ENCODE assay signal across 1 cellular context in genomic region chr14:74881425-74882102, GRCh38.
TF ChIP-seq lines count a peak whose summit lies in the region.

DLST (plus strand) TSS chr14:74881916; CDS start chr14:74881954, 38 bp downstream.

TF ChIP-seq in HepG2, 621 proteins besides CTCF, POLR2A, EP300 and RAD21 (continued from another document and continues in another):
- TF ChIP-seq ZFX (CRISPR knock-in tag; IDR thresholded peaks at IDR 0.05; ENCODE audit: low read depth): peak; percentile 95
- peak; percentile 76; the same call in 1 of the 2 replicates for TF ChIP-seq TBX2 (CRISPR knock-in tag; IDR thresholded peaks at IDR 0.05; ENCODE audit: borderline replicate concordance)
- peak; percentile 48; the same call in 1 of the 2 replicates for TF ChIP-seq FOXO1 (CRISPR knock-in tag; IDR thresholded peaks at IDR 0.05)
- no peak for TF ChIP-seq HOXD1 (CRISPR knock-in tag; IDR thresholded peaks at IDR 0.05)
- TF ChIP-seq ZHX2 (IDR thresholded peaks at IDR 0.05; ENCODE audit: low read depth): no peak
- TF ChIP-seq ZHX2 (CRISPR knock-in tag; IDR thresholded peaks at IDR 0.05; ENCODE audit: borderline replicate concordance): no peak
- TF ChIP-seq ZEB1 (IDR thresholded peaks at IDR 0.05; ENCODE audit: insufficient replicate concordance, low read depth): peak; percentile 27
- no peak for TF ChIP-seq PRDM15 (CRISPR knock-in tag; IDR thresholded peaks at IDR 0.05)
- peak; percentile 76; the same call in 1 of the 2 replicates for TF ChIP-seq MYNN (CRISPR knock-in tag; IDR thresholded peaks at IDR 0.05; ENCODE audit: low read depth)
- TF ChIP-seq ERF (CRISPR knock-in tag; IDR thresholded peaks at IDR 0.05): peak; percentile 80
- TF ChIP-seq ZNF317 (CRISPR knock-in tag; IDR thresholded peaks at IDR 0.05): no peak
- TF ChIP-seq JARID2 (CRISPR knock-in tag; IDR thresholded peaks at IDR 0.05; ENCODE audit: insufficient replicate concordance): peak; percentile 43
- TF ChIP-seq ZNF891 (CRISPR knock-in tag; IDR thresholded peaks at IDR 0.05): no peak
- no peak for TF ChIP-seq HNRNPH1 (optimal IDR thresholded peaks at IDR 0.05; ENCODE audit: low read depth, low read length)
- TF ChIP-seq ARNT2 (CRISPR knock-in tag; IDR thresholded peaks at IDR 0.05; ENCODE audit: low read depth): peak; percentile 76; the same call in 1 of the 2 replicates
- no peak for TF ChIP-seq ZBTB21 (CRISPR knock-in tag; IDR thresholded peaks at IDR 0.05)
- no peak for TF ChIP-seq RBM22 (optimal IDR thresholded peaks at IDR 0.05; ENCODE audit: low read length)
- TF ChIP-seq TCF7 (IDR thresholded peaks at IDR 0.05; ENCODE audit: low read depth): no peak
- no peak for TF ChIP-seq ZNF33A (CRISPR knock-in tag; IDR thresholded peaks at IDR 0.05; ENCODE audit: borderline replicate concordance)
- peak; percentile 48; the same call in 1 of the 2 replicates for TF ChIP-seq EEA1 (CRISPR knock-in tag; IDR thresholded peaks at IDR 0.05; ENCODE audit: borderline replicate concordance)
- TF ChIP-seq SMAD9 (CRISPR knock-in tag; IDR thresholded peaks at IDR 0.05): no peak
- peak; percentile 51 for TF ChIP-seq FOXA3 (CRISPR knock-in tag; IDR thresholded peaks at IDR 0.05)
- no peak for TF ChIP-seq POLR2AphosphoS2 (IDR thresholded peaks at IDR 0.05; ENCODE audit: low read depth, low read length)
- TF ChIP-seq, protein P1, sequence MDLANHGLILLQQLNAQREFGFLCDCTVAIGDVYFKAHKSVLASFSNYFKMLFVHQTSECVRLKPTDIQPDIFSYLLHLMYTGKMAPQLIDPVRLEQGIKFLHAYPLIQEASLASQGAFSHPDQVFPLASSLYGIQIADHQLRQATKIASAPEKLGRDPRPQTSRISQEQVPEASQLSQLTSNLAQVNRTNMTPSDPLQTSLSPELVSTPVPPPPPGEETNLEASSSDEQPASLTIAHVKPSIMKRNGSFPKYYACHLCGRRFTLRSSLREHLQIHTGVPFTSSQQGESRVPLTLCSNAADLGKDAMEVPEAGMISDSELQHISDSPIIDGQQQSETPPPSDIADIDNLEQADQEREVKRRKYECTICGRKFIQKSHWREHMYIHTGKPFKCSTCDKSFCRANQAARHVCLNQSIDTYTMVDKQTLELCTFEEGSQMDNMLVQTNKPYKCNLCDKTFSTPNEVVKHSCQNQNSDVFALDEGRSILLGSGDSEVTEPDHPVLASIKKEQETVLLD (CRISPR knock-in tag; IDR thresholded peaks at IDR 0.05; ENCODE audit: low read depth): peak; percentile 65
- TF ChIP-seq ZNF670 (CRISPR knock-in tag; IDR thresholded peaks at IDR 0.05; ENCODE audit: borderline replicate concordance): no peak; the same call in 1 of the 2 replicates
- TF ChIP-seq NCOA5 (CRISPR knock-in tag; IDR thresholded peaks at IDR 0.05): no peak
- peak; percentile 83 for TF ChIP-seq POLR2G (IDR thresholded peaks at IDR 0.05; ENCODE audit: low read depth, low read length)
- peak; percentile 64; the same call in 1 of the 2 replicates for TF ChIP-seq NR2C2 (CRISPR knock-in tag; IDR thresholded peaks at IDR 0.05; ENCODE audit: borderline replicate concordance)
- TF ChIP-seq, protein P2, sequence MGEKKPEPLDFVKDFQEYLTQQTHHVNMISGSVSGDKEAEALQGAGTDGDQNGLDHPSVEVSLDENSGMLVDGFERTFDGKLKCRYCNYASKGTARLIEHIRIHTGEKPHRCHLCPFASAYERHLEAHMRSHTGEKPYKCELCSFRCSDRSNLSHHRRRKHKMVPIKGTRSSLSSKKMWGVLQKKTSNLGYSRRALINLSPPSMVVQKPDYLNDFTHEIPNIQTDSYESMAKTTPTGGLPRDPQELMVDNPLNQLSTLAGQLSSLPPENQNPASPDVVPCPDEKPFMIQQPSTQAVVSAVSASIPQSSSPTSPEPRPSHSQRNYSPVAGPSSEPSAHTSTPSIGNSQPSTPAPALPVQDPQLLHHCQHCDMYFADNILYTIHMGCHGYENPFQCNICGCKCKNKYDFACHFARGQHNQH (CRISPR knock-in tag; IDR thresholded peaks at IDR 0.05): peak; percentile 81
- peak; percentile 96 for TF ChIP-seq RBFOX2 (IDR thresholded peaks at IDR 0.05; ENCODE audit: low read depth, low read length)
- TF ChIP-seq RXRB (CRISPR knock-in tag; IDR thresholded peaks at IDR 0.05; ENCODE audit: borderline replicate concordance): peak; percentile 67; the same call in 1 of the 2 replicates
- TF ChIP-seq MAF1 (CRISPR knock-in tag; IDR thresholded peaks at IDR 0.05; ENCODE audit: borderline replicate concordance): no peak; the same call in 1 of the 2 replicates
- no peak for TF ChIP-seq FOXP1 (IDR thresholded peaks at IDR 0.05)
- no peak for TF ChIP-seq FOXP1 (CRISPR knock-in tag; IDR thresholded peaks at IDR 0.05)
- TF ChIP-seq STAT5B (CRISPR knock-in tag; IDR thresholded peaks at IDR 0.05): no peak
- TF ChIP-seq ZNF280B (CRISPR knock-in tag; IDR thresholded peaks at IDR 0.05; ENCODE audit: borderline replicate concordance): peak; percentile 69
- peak; percentile 82; the same call in 1 of the 2 replicates for TF ChIP-seq NRL (CRISPR knock-in tag; IDR thresholded peaks at IDR 0.05; ENCODE audit: borderline replicate concordance)
- no peak for TF ChIP-seq ZNF503 (CRISPR knock-in tag; IDR thresholded peaks at IDR 0.05)
- TF ChIP-seq SNRNP70 (IDR thresholded peaks at IDR 0.05; ENCODE audit: low read depth, low read length): no peak
- TF ChIP-seq ZNF883 (CRISPR knock-in tag; IDR thresholded peaks at IDR 0.05; ENCODE audit: not compliant biosample characterization): no peak
- TF ChIP-seq PPARG (CRISPR knock-in tag; conservative IDR thresholded peaks at IDR 0.05): peak; percentile 70
- TF ChIP-seq MXD3 (CRISPR knock-in tag; IDR thresholded peaks at IDR 0.05): peak; percentile 65
- TF ChIP-seq CEBPZ (IDR thresholded peaks at IDR 0.05; ENCODE audit: low read length): no peak
- no peak; the same call in 1 of the 2 replicates for TF ChIP-seq ZNF232 (CRISPR knock-in tag; IDR thresholded peaks at IDR 0.05; ENCODE audit: borderline replicate concordance)
- no peak for TF ChIP-seq GTF2F1 (IDR thresholded peaks at IDR 0.05; ENCODE audit: low read length)
- peak; percentile 91 for TF ChIP-seq GATAD1 (CRISPR knock-in tag; IDR thresholded peaks at IDR 0.05)
- peak; percentile 77 for TF ChIP-seq MXD4 (CRISPR knock-in tag; IDR thresholded peaks at IDR 0.05)
